16 cellular contexts compared by ENCODE assay signal in the genomic region with DNA sequence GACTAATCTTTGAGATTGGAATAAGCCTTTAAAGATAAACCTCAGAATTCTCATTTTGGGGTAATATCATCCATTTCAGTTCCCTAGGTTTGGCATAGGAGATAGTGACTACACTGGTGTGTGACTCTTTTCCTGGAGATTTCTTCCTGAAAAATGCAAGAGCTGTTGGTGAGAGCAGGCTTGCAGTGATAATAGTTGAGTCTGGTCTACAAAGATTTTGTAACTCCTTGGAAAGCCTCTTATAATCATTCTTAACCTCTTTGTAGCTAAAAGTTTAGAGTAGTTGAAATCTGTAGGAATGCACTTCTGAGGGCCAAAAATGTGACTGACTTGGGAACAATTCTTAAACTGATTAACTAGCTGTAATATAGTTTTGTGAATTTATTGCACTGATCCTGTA.
"Had no signal": no experiment of that assay in that cellular context is flagged by ENCODE, and none has a peak within 500 bp of the region (broad histone marks: within the 10 kb centered on the region; RNA-seq: fewer than 3 reads in every experiment).

No MANE protein-coding gene starts in this region.

- H3K36me3 ChIP-seq: sigmoid colon, WERI-Rb-1 had no signal

- H3K27me3 ChIP-seq: heart left ventricle, sigmoid colon, testis had no signal

- ATAC-seq: heart left ventricle; left lobe of liver; naive thymus-derived CD8-positive, alpha-beta T cell; T-cell had no signal

- DNase-seq: activated CD4-positive, alpha-beta T cell treated with anti-CD3 and anti-CD28 coated beads, Interleukin-2, amount 50 U/mL, for 1 hour; activated CD4-positive, CD25-positive, alpha-beta regulatory T cell treated with anti-CD3 and anti-CD28 coated beads, Interleukin-2, amount 50 U/mL, for 72 hours; activated naive CD4-positive, alpha-beta T cell; activated T-cell treated with anti-CD3 and anti-CD28 coated beads, Interleukin-2, amount 50 U/mL, for 24 hours; amniotic stem cell; heart left ventricle; naive thymus-derived CD8-positive, alpha-beta T cell; retina; sigmoid colon; stimulated activated CD4-positive, alpha-beta T cell treated with anti-CD3 and anti-CD28 coated beads, Interleukin-4, amount 100 ng/mL, for 1 hour; stimulated activated naive CD4-positive, alpha-beta T cell; T-cell; testis; WERI-Rb-1 had no signal

- H3K9me3 ChIP-seq: heart left ventricle, sigmoid colon, testis had no signal

- H3K4me3 ChIP-seq: heart left ventricle, lung, sigmoid colon, testis had no signal

- H3K27ac ChIP-seq: heart left ventricle, sigmoid colon, testis, WERI-Rb-1 had no signal

- H3K4me1 ChIP-seq: heart left ventricle, sigmoid colon, testis had no signal
